Comparison of ENCODE assay signal across 1 cellular context in the genomic region with DNA sequence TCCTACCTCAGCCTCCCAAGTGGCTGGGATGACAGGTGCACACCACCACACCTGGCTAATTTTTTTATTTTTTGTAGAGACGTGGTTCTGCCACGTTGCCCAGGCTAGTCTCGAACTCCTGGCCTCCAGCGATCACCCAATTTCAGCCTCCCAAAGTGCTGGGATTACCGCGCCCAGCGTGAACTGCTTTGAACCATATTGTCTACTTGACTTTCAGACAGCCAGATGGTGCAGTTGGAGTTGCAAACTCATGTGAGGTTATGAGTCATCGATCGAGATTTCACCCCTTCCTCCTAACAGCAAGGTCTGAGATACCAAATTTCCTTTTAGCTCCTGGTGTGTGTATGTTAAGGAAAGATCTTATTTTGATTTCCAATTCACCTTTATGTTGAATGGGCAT.
A peak's percentile ranks its signal among the peaks of the same experiment; 100 is the strongest.
TF ChIP-seq lines count a peak whose summit lies in the region.

No MANE protein-coding gene starts in this region.

TF ChIP-seq in IMR-90, 13 proteins besides CTCF, POLR2A, EP300 and RAD21:
- TF ChIP-seq MAZ (IDR thresholded peaks at IDR 0.05; ENCODE audit: borderline replicate concordance, low read depth, low read length) (no peak), FOS (IDR thresholded peaks at IDR 0.05; ENCODE audit: low read depth, low read length) (peak; percentile 91), BHLHE40 (IDR thresholded peaks at IDR 0.05; ENCODE audit: low read depth, low read length) (peak; percentile 68; the same call in 1 of the 2 replicates), NFE2L2 (IDR thresholded peaks at IDR 0.05; ENCODE audit: low read depth, low read length) (no peak), CEBPB (IDR thresholded peaks at IDR 0.05; ENCODE audit: low read depth, low read length) (peak; percentile 24; the same call in 1 of the 2 replicates), MXI1 (IDR thresholded peaks at IDR 0.05; ENCODE audit: borderline replicate concordance, low read depth, low read length) (0 out of 2 replicates have a peak, but pooled peaks have one; percentile 16)
TF ChIP-seq in IMR-90: peak in this region for 4.
